1 cellular context compared by ENCODE assay signal in the genomic region with DNA sequence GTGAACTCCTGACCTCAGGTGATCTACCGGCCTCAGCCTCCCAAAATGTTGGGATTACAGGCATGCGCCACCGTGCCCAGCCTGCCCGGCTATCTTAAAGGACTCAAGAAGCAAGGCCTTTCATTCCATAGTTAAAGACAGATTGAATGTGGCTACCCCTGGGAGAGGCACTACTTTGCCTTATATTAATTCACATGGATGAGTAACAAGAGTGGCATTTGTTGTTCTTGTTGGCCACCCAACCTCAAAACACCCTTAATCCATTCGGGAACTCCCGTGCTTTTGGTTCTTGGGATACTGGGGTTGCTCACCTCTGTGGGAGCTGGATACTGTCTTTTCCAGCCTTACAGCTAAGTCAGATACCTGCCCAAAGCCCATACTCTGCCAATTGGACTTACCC.
TF ChIP-seq lines count a peak whose summit lies in the region.

No MANE protein-coding gene starts in this region.

TF ChIP-seq in HCT116, 20 proteins besides CTCF, POLR2A, EP300 and RAD21 (continued from another document):
- TF ChIP-seq, protein P1, sequence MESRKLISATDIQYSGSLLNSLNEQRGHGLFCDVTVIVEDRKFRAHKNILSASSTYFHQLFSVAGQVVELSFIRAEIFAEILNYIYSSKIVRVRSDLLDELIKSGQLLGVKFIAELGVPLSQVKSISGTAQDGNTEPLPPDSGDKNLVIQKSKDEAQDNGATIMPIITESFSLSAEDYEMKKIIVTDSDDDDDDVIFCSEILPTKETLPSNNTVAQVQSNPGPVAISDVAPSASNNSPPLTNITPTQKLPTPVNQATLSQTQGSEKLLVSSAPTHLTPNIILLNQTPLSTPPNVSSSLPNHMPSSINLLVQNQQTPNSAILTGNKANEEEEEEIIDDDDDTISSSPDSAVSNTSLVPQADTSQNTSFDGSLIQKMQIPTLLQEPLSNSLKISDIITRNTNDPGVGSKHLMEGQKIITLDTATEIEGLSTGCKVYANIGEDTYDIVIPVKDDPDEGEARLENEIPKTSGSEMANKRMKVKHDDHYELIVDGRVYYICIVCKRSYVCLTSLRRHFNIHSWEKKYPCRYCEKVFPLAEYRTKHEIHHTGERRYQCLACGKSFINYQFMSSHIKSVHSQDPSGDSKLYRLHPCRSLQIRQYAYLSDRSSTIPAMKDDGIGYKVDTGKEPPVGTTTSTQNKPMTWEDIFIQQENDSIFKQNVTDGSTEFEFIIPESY (IDR thresholded peaks at IDR 0.05; ENCODE audit: extremely low read depth, insufficient replicate concordance, low read length): no peak
- TF ChIP-seq EZH2phosphoT487 (IDR thresholded peaks at IDR 0.05; ENCODE audit: borderline replicate concordance) (no peak), ZFX (IDR thresholded peaks at IDR 0.05) (no peak), ZNF274 (IDR thresholded peaks at IDR 0.05; ENCODE audit: low read depth, low read length) (no peak), CEBPB (IDR thresholded peaks at IDR 0.05; ENCODE audit: low read depth) (no peak), YY1 (IDR thresholded peaks at IDR 0.05; ENCODE audit: extremely low read depth, insufficient replicate concordance, low read depth, low read length) (no peak), SP1 (IDR thresholded peaks at IDR 0.05; ENCODE audit: low read depth) (no peak), EGR1 (IDR thresholded peaks at IDR 0.05; ENCODE audit: low read depth) (no peak), SRF (IDR thresholded peaks at IDR 0.05; ENCODE audit: low read depth) (no peak)
- TF ChIP-seq, protein P2, sequence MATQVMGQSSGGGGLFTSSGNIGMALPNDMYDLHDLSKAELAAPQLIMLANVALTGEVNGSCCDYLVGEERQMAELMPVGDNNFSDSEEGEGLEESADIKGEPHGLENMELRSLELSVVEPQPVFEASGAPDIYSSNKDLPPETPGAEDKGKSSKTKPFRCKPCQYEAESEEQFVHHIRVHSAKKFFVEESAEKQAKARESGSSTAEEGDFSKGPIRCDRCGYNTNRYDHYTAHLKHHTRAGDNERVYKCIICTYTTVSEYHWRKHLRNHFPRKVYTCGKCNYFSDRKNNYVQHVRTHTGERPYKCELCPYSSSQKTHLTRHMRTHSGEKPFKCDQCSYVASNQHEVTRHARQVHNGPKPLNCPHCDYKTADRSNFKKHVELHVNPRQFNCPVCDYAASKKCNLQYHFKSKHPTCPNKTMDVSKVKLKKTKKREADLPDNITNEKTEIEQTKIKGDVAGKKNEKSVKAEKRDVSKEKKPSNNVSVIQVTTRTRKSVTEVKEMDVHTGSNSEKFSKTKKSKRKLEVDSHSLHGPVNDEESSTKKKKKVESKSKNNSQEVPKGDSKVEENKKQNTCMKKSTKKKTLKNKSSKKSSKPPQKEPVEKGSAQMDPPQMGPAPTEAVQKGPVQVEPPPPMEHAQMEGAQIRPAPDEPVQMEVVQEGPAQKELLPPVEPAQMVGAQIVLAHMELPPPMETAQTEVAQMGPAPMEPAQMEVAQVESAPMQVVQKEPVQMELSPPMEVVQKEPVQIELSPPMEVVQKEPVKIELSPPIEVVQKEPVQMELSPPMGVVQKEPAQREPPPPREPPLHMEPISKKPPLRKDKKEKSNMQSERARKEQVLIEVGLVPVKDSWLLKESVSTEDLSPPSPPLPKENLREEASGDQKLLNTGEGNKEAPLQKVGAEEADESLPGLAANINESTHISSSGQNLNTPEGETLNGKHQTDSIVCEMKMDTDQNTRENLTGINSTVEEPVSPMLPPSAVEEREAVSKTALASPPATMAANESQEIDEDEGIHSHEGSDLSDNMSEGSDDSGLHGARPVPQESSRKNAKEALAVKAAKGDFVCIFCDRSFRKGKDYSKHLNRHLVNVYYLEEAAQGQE (IDR thresholded peaks at IDR 0.05; ENCODE audit: low read depth): no peak
